Comparison of ENCODE assay signal across 2 cellular contexts in genomic region chr17:83053021-83053778, GRCh38.
TF ChIP-seq lines count a peak whose summit lies in the region.

No MANE protein-coding gene starts in this region.

TF ChIP-seq in HepG2, 621 proteins besides CTCF, POLR2A, EP300 and RAD21:
- TF ChIP-seq PPARG (CRISPR knock-in tag; conservative IDR thresholded peaks at IDR 0.05) = 0 out of 2 replicates have a peak, but pooled peaks have one; percentile 44
- no peak for TF ChIP-seq ATF2 (CRISPR knock-in tag; IDR thresholded peaks at IDR 0.05)
- peak; percentile 33 for TF ChIP-seq AGO1 (IDR thresholded peaks at IDR 0.05; ENCODE audit: low read depth, low read length, poor library complexity, severe bottlenecking)
- 0 out of 2 replicates have a peak, but pooled peaks have one; percentile 33 for TF ChIP-seq NRL (CRISPR knock-in tag; IDR thresholded peaks at IDR 0.05; ENCODE audit: borderline replicate concordance)

TF ChIP-seq in GM23338, 12 proteins besides CTCF, POLR2A, EP300 and RAD21:
- TF ChIP-seq EZH2 (IDR thresholded peaks at IDR 0.05; ENCODE audit: low read depth, unreplicated experiment) (no peak), JUNB (IDR thresholded peaks at IDR 0.05; ENCODE audit: unreplicated experiment) (no peak), REST (IDR thresholded peaks at IDR 0.05; ENCODE audit: unreplicated experiment) (no peak), STAT1 (IDR thresholded peaks at IDR 0.05; ENCODE audit: unreplicated experiment) (no peak), EZH2phosphoT487 (IDR thresholded peaks at IDR 0.05; ENCODE audit: unreplicated experiment) (no peak)
